ENCODE assay signal across 11 cellular contexts in genomic region chr11:61560751-61561150, GRCh38. TPM values are rescaled to one million over a fixed set of nuclear protein-coding genes. Genes with fewer than 3 reads are reported as not detected.
"Had no signal": no experiment of that assay in that cellular context is flagged by ENCODE, and none has a peak within 500 bp of the region (broad histone marks: within the 10 kb centered on the region; RNA-seq: fewer than 3 reads in every experiment).

No MANE protein-coding gene starts in this region.

- ATAC-seq: HepG2 had no signal

- DNase-seq: GM23248, GOT3, H7, HCEC 1CT, KBM-7 had no signal

- H3K4me3 ChIP-seq: GM23248 had no signal

- H3K27ac ChIP-seq: GM23248, HL-60, KMS-11 had no signal

RNA-seq across cellular contexts. Expression of gene SYT7, which starts 20.1 kb away (rescaled TPM):
- polyA plus RNA-seq: IgD-negative memory B cell had no signal

RNA-seq across cellular contexts. Expression of gene LRRC10B, which starts 52.2 kb away (rescaled TPM):
- total RNA-seq: H4, HepG2, HT1080 had no signal
- polyA plus RNA-seq: GM23248, HepG2, IgD-negative memory B cell had no signal
